ENCODE assay signal across 22 cellular contexts in the genomic region with DNA sequence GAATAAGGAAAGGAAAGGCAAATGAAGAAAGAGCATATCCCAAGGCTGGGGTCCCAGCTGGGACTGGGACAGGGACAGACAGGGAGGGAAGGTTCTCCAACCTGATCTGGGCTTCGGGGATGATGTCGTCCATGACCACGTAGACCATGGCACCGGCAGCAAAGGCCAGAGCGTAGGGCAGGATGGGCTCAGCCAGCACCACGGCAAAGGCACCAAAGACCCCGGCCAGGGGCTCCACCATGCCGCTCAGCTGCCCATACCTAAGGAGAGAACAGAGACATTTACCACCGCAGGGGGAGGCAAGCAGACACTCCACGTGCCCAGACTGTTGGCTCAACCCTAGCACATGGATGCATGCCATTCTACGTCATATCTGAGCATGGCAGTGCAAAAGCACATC.
A peak's percentile ranks its signal among the peaks of the same experiment; 100 is the strongest.
DNase-seq lines count a peak whose midpoint lies in the region; ATAC-seq, FAIRE-seq and TF ChIP-seq lines count a peak whose summit lies in the region.
"Had no signal": no experiment of that assay in that cellular context is flagged by ENCODE, and none has a peak within 500 bp of the region (broad histone marks: within the 10 kb centered on the region; RNA-seq: fewer than 3 reads in every experiment).

No MANE protein-coding gene starts in this region.

- peak; percentile 33 to 35 for ATAC-seq in natural killer cell treated with Interleukin-12 subunit alpha and Interleukin-12 subunit beta and Interleukin-15 and Interleukin-18, amount 100 ng/mL, for 72 hours
- ATAC-seq in natural killer cell (no peak), HG02938 (IDR thresholded peaks at IDR 0.05; ENCODE audit: unreplicated experiment) (no peak), HG03469 (IDR thresholded peaks at IDR 0.05; ENCODE audit: unreplicated experiment) (no peak)
- ATAC-seq: CD8-positive, alpha-beta T cell; GM23338 had no signal

- no peaks in the 10 kb centered on the region for H3K27me3 ChIP-seq in osteoblast (ENCODE audit: insufficient read depth, low read length)
- H3K27me3 ChIP-seq: BLaER1 had no signal

- TF ChIP-seq CTCF in natural killer cell (IDR thresholded peaks at IDR 0.05): no peak
- no peak for TF ChIP-seq CTCF in osteoblast (IDR thresholded peaks at IDR 0.05; ENCODE audit: extremely low read depth, low read depth, low read length)

- no peaks in the 10 kb centered on the region for H3K4me1 Mint-ChIP-seq in natural killer cell treated with Interleukin-12 subunit alpha and Interleukin-12 subunit beta and Interleukin-15 and Interleukin-18, amount 100 ng/mL, for 72 hours (ENCODE audit: low read depth in 2 of 2)
- no peaks in the 10 kb centered on the region for H3K4me1 Mint-ChIP-seq in natural killer cell
- H3K4me1 Mint-ChIP-seq: B cell; CD4-positive, CD25-positive, alpha-beta regulatory T cell; GM23338 had no signal

- H4K20me1 ChIP-seq in osteoblast (ENCODE audit: insufficient read depth, low read length): no peaks in the 10 kb centered on the region
- H4K20me1 ChIP-seq: BLaER1 had no signal

- FAIRE-seq in urothelium cell line (lab: Jason Lieb, UNC): peak; percentile 94
- FAIRE-seq: A204.1, G401.6, GM12892, H54 had no signal

- no peak overlapping the region for H3K4me3 ChIP-seq in osteoblast (ENCODE audit: insufficient read depth, low read length)
- H3K4me3 ChIP-seq: BLaER1, GM23338, HAP-1 had no signal

- no peak overlapping the region for H2AFZ ChIP-seq in osteoblast (ENCODE audit: low read length)
- H2AFZ ChIP-seq: GM23338 had no signal

- H3K4me2 ChIP-seq in osteoblast (ENCODE audit: insufficient read depth, low read length): no peak overlapping the region
- H3K4me2 ChIP-seq: BLaER1, GM23338 had no signal

- no peaks in the 10 kb centered on the region for H3K27me3 Mint-ChIP-seq in natural killer cell treated with Interleukin-12 subunit alpha and Interleukin-12 subunit beta and Interleukin-15 and Interleukin-18, amount 100 ng/mL, for 72 hours
- no peaks in the 10 kb centered on the region for H3K27me3 Mint-ChIP-seq in natural killer cell (ENCODE audit: low read depth in 2 of 2)
- H3K27me3 Mint-ChIP-seq: B cell; CD4-positive, CD25-positive, alpha-beta regulatory T cell had no signal

- H3K36me3 Mint-ChIP-seq in natural killer cell treated with Interleukin-12 subunit alpha and Interleukin-12 subunit beta and Interleukin-15 and Interleukin-18, amount 100 ng/mL, for 72 hours: no peaks in the 10 kb centered on the region
- no peaks in the 10 kb centered on the region for H3K36me3 Mint-ChIP-seq in natural killer cell

- no peak overlapping the region for H3K4me3 Mint-ChIP-seq in natural killer cell treated with Interleukin-12 subunit alpha and Interleukin-12 subunit beta and Interleukin-15 and Interleukin-18, amount 100 ng/mL, for 72 hours
- no peak overlapping the region for H3K4me3 Mint-ChIP-seq in natural killer cell
- H3K4me3 Mint-ChIP-seq: B cell; CD4-positive, CD25-positive, alpha-beta regulatory T cell; CD8-positive, alpha-beta T cell; GM23338; HFFc6 had no signal

- H3K27ac ChIP-seq in osteoblast (ENCODE audit: low read depth, low read length): no peak overlapping the region
- H3K27ac ChIP-seq: 22Rv1, BLaER1, C4-2B had no signal

- H3K27ac Mint-ChIP-seq in natural killer cell treated with Interleukin-12 subunit alpha and Interleukin-12 subunit beta and Interleukin-15 and Interleukin-18, amount 100 ng/mL, for 72 hours: no peak overlapping the region
- no peak overlapping the region for H3K27ac Mint-ChIP-seq in natural killer cell
- H3K27ac Mint-ChIP-seq: B cell; CD4-positive, CD25-positive, alpha-beta regulatory T cell; CD8-positive, alpha-beta T cell; GM23338; HFFc6 had no signal

- H3K79me2 ChIP-seq in osteoblast (ENCODE audit: insufficient read depth, low read length): no peaks in the 10 kb centered on the region

- no peaks in the 10 kb centered on the region for H3K9me3 ChIP-seq in osteoblast (ENCODE audit: low read depth, low read length)
- H3K9me3 ChIP-seq: BLaER1, HAP-1 had no signal

- intact Hi-C loops in natural killer cell (cut with micrococcal nuclease): no loop called here

- H3K9me3 Mint-ChIP-seq in natural killer cell treated with Interleukin-12 subunit alpha and Interleukin-12 subunit beta and Interleukin-15 and Interleukin-18, amount 100 ng/mL, for 72 hours: no peaks in the 10 kb centered on the region
- no peaks in the 10 kb centered on the region for H3K9me3 Mint-ChIP-seq in natural killer cell
- H3K9me3 Mint-ChIP-seq: CD8-positive, alpha-beta T cell; GM23338; HFFc6 had no signal

- H3K4me1 ChIP-seq in osteoblast (ENCODE audit: insufficient read depth, low read length): no peaks in the 10 kb centered on the region
- H3K4me1 ChIP-seq: Caco-2, HAP-1 had no signal

- no peak for DNase-seq in natural killer cell treated with Interleukin-12 subunit alpha and Interleukin-12 subunit beta and Interleukin-15 and Interleukin-18, amount 100 ng/mL, for 72 hours (ENCODE audit: low spot score)
- DNase-seq in natural killer cell (no peak), osteoblast (ENCODE audit: insufficient read length, low spot score, missing footprints) (peak; percentile 84), urothelium cell line (ENCODE audit: low spot score) (no peak)
- DNase-seq: Caco-2; CD4-positive, CD25-positive, alpha-beta regulatory T cell; CD8-positive, alpha-beta T cell; DMS153; DND-41; HFFc6 had no signal

- H3K36me3 ChIP-seq in osteoblast (ENCODE audit: insufficient read depth, low read length): no peaks in the 10 kb centered on the region
- H3K36me3 ChIP-seq: HAP-1 had no signal

Comparison
In these comparisons a context has a peak if more than half of its experiments do, and no peak if none do; other contexts are left out.
1. ATAC-seq: peak in natural killer cell treated with Interleukin-12 subunit alpha and Interleukin-12 subunit beta and Interleukin-15 and Interleukin-18, amount 100 ng/mL, for 72 hours (2 of 2); none in natural killer cell (0 of 3), HG02938 (single experiment) and HG03469 (single experiment).